20 cellular contexts compared by ENCODE assay signal in genomic region chr4:95197353-95197752, GRCh38.
"Had no signal": no experiment of that assay in that cellular context is flagged by ENCODE, and none has a peak within 500 bp of the region (broad histone marks: within the 10 kb centered on the region; RNA-seq: fewer than 3 reads in every experiment).

No MANE protein-coding gene starts in this region.

- H3K9me3 ChIP-seq: esophagus squamous epithelium, heart left ventricle, neutrophil, psoas muscle, right lobe of liver, thoracic aorta, transverse colon had no signal

- H3K9me3 Mint-ChIP-seq: stimulated activated naive CD8-positive, alpha-beta T cell treated with anti-CD3 and anti-CD28 coated beads, Interleukin-15, amount 100 ng/mL, for 72 hours had no signal

- H3K27me3 Mint-ChIP-seq: effector memory CD8-positive, alpha-beta T cell; naive thymus-derived CD4-positive, alpha-beta T cell; stimulated activated naive CD8-positive, alpha-beta T cell treated with anti-CD3 and anti-CD28 coated beads, Interleukin-15, amount 100 ng/mL, for 72 hours had no signal

- H3K27me3 ChIP-seq: esophagus squamous epithelium, heart left ventricle, neutrophil, right lobe of liver, transverse colon had no signal

- H3K27ac ChIP-seq: epithelial cell of prostate, esophagus squamous epithelium, heart left ventricle, neutrophil, psoas muscle, right lobe of liver, thoracic aorta, transverse colon had no signal

- H3K4me1 Mint-ChIP-seq: stimulated activated naive B cell treated with anti-CD40 and anti-IgM and Interleukin-4, amounts not matched to agents 10 μg/mL and 1 μg/mL and 100 μg/mL, for 72 hours had no signal

- DNase-seq: cortex of kidney; effector memory CD8-positive, alpha-beta T cell; esophagus squamous epithelium; foreskin fibroblast; heart left ventricle; hypothalamus; kidney glomerular epithelial cell; mammary epithelial cell; naive thymus-derived CD4-positive, alpha-beta T cell; psoas muscle; retina; right lobe of liver; stimulated activated CD4-positive, alpha-beta T cell treated with anti-CD3 and anti-CD28 coated beads, Interleukin-4, amount 100 ng/mL, for 4 hours; stimulated activated naive B cell treated with anti-CD40 and anti-IgM and Interleukin-4, amounts not matched to agents 10 μg/mL and 1 μg/mL and 100 μg/mL, for 72 hours; stimulated activated naive CD8-positive, alpha-beta T cell treated with anti-CD3 and anti-CD28 coated beads, Interleukin-15, amount 100 ng/mL, for 72 hours; transverse colon had no signal

- H3K36me3 Mint-ChIP-seq: naive thymus-derived CD4-positive, alpha-beta T cell; stimulated activated naive B cell treated with anti-CD40 and anti-IgM and Interleukin-4, amounts not matched to agents 10 μg/mL and 1 μg/mL and 100 μg/mL, for 72 hours had no signal

- ATAC-seq: effector memory CD8-positive, alpha-beta T cell; heart left ventricle; left lobe of liver; naive thymus-derived CD4-positive, alpha-beta T cell; psoas muscle; right lobe of liver; stimulated activated naive B cell treated with anti-CD40 and anti-IgM and Interleukin-4, amounts not matched to agents 10 μg/mL and 1 μg/mL and 100 μg/mL, for 72 hours; stimulated activated naive CD8-positive, alpha-beta T cell treated with anti-CD3 and anti-CD28 coated beads, Interleukin-15, amount 100 ng/mL, for 72 hours had no signal

- H3K4me3 ChIP-seq: esophagus squamous epithelium, heart left ventricle, psoas muscle, right lobe of liver, thoracic aorta, transverse colon had no signal

- H3K4me3 Mint-ChIP-seq: effector memory CD8-positive, alpha-beta T cell; naive thymus-derived CD4-positive, alpha-beta T cell; stimulated activated naive B cell treated with anti-CD40 and anti-IgM and Interleukin-4, amounts not matched to agents 10 μg/mL and 1 μg/mL and 100 μg/mL, for 72 hours; stimulated activated naive CD8-positive, alpha-beta T cell treated with anti-CD3 and anti-CD28 coated beads, Interleukin-15, amount 100 ng/mL, for 72 hours had no signal

- H3K27ac Mint-ChIP-seq: effector memory CD8-positive, alpha-beta T cell; stimulated activated naive B cell treated with anti-CD40 and anti-IgM and Interleukin-4, amounts not matched to agents 10 μg/mL and 1 μg/mL and 100 μg/mL, for 72 hours had no signal

- H3K4me1 ChIP-seq: esophagus squamous epithelium, psoas muscle, right lobe of liver, transverse colon had no signal

- H3K36me3 ChIP-seq: esophagus squamous epithelium, neutrophil, right lobe of liver, thoracic aorta, transverse colon had no signal
